25 cellular contexts compared by ENCODE assay signal in genomic region chr10:120582753-120583152, GRCh38.
"Had no signal": no experiment of that assay in that cellular context is flagged by ENCODE, and none has a peak within 500 bp of the region (broad histone marks: within the 10 kb centered on the region; RNA-seq: fewer than 3 reads in every experiment).

No MANE protein-coding gene starts in this region.

- ATAC-seq: K562, Panc1, PC-3, SK-N-SH treated with all-trans-retinoic acid at 6 μM for 48 hours had no signal

- H3K4me3 Mint-ChIP-seq: IgD-negative memory B cell had no signal

- H3K4me3 ChIP-seq: K562, SJCRH30 had no signal

- H3K9ac ChIP-seq: KMS-11 had no signal

- H3K9me3 Mint-ChIP-seq: IgD-negative memory B cell had no signal

- FAIRE-seq: K562 had no signal

- H3K9me3 ChIP-seq: SJCRH30 had no signal

- H3K36me3 ChIP-seq: SJCRH30 had no signal

- H3K4me2 ChIP-seq: KMS-11 had no signal

- H3K27ac ChIP-seq: KMS-11, RWPE1, SJCRH30 had no signal

- H3K4me1 Mint-ChIP-seq: IgD-negative memory B cell had no signal

- H3K4me1 ChIP-seq: SJCRH30 had no signal

- H3K27ac Mint-ChIP-seq: IgD-negative memory B cell had no signal

- DNase-seq: Kasumi-1; MV-4-11; NCI-H1048; NCI-H1105; NCI-H1436; NCI-H187; NCI-H2029; NCI-H2081 treated with DMSO at 0.1 percent for 48 hours; NCI-H2171; NCI-H226; NCI-H446; NCI-H510A; NCI-H524 treated with DMSO at 0.1 percent for 48 hours; NCI-H69; NCI-H774; NK-92 treated with Interleukin-12 subunit alpha and Interleukin-12 subunit beta, amount 100 ng/mL, for 24 hours; PC-3; SHP77 treated with DMSO at 0.1 percent for 48 hours; SJCRH30 had no signal

- H3K36me3 Mint-ChIP-seq: IgD-negative memory B cell had no signal
